10 cellular contexts compared by ENCODE assay signal in the genomic region with DNA sequence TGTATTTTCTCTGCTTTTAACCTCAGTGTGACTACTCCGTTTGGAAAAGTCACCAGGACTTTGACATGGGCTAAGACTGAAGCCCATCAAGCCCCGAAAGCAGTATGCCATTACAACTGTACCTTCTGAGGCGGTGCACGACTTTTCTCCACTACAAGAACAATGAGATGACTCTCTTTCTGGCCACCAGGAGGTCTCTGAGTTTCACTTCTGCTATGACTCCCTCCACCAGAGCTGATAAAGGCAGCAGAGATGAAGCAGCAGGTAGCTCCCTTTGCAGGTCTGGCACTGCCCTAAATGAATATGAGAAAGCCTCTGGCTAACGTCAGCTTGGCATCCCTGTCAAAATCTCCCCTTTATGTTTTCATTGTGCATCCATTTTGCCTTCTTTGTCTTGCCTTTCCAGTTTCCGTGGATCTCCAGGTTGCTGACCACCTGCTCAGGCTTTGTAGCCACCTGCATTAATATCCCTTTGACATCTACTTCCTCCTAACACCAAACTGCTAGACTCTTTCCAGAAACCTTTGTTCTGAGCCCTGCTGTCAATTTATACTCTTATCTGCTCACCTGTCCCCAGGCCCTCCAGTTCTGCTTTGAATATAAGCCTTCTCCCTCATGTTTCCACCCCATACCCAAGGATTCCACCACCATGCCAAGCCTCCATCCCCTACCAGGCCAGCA.
DNase-seq lines count a peak whose midpoint lies in the region; ATAC-seq lines count a peak whose summit lies in the region.
"Had no signal": no experiment of that assay in that cellular context is flagged by ENCODE, and none has a peak within 500 bp of the region (broad histone marks: within the 10 kb centered on the region; RNA-seq: fewer than 3 reads in every experiment).

No MANE protein-coding gene starts in this region.

- peak overlapping the region in 1 of 8 donors; percentile 42 for H3K4me3 Mint-ChIP-seq in naive B cell
- H3K4me3 Mint-ChIP-seq: natural killer cell treated with Interleukin-12 subunit alpha and Interleukin-12 subunit beta and Interleukin-15 and Interleukin-18, amount 100 ng/mL, for 72 hours had no signal

- H3K27ac Mint-ChIP-seq in naive B cell, result peak overlapping the region in 4 of 6 donors; percentile 6 to 26 (median 8)
- H3K27ac Mint-ChIP-seq: natural killer cell treated with Interleukin-12 subunit alpha and Interleukin-12 subunit beta and Interleukin-15 and Interleukin-18, amount 100 ng/mL, for 72 hours had no signal

- no peaks in the 10 kb centered on the region for H3K36me3 Mint-ChIP-seq in naive B cell
- H3K36me3 Mint-ChIP-seq: natural killer cell treated with Interleukin-12 subunit alpha and Interleukin-12 subunit beta and Interleukin-15 and Interleukin-18, amount 100 ng/mL, for 72 hours had no signal

- ATAC-seq in GM18907 (IDR thresholded peaks at IDR 0.05; ENCODE audit: unreplicated experiment) (peak; percentile 97), GM21825 (IDR thresholded peaks at IDR 0.05; ENCODE audit: unreplicated experiment) (peak; percentile 94), HG03520 (IDR thresholded peaks at IDR 0.05; ENCODE audit: unreplicated experiment) (peak; percentile 94), naive B cell (ENCODE audit: low read depth in 2 of 2) (peak; percentile 98 to 99)
- ATAC-seq: heart left ventricle; natural killer cell treated with Interleukin-12 subunit alpha and Interleukin-12 subunit beta and Interleukin-15 and Interleukin-18, amount 100 ng/mL, for 72 hours had no signal

- DNase-seq in naive B cell (peak; percentile 69), activated gamma-delta T cell (lab: John Stamatoyannopoulos, UW) (no peak), Kasumi-1 (lab: John Stamatoyannopoulos, UW) (no peak), OCI-M2 (lab: John Stamatoyannopoulos, UW; ENCODE audit: unreplicated experiment) (no peak)
- DNase-seq: heart left ventricle, NCI-H2081 treated with DMSO at 0.1 percent for 48 hours had no signal

- peaks cover 0 to 2% (median 0%) of the 10 kb centered on the region in 7 donors for H3K9me3 Mint-ChIP-seq in naive B cell
- H3K9me3 Mint-ChIP-seq: natural killer cell treated with Interleukin-12 subunit alpha and Interleukin-12 subunit beta and Interleukin-15 and Interleukin-18, amount 100 ng/mL, for 72 hours had no signal

- H3K27me3 Mint-ChIP-seq in naive B cell, result peaks cover 9 to 13% (median 11%) of the 10 kb centered on the region in 3 donors

- peaks cover 14 to 20% (median 17%) of the 10 kb centered on the region in 3 donors for H3K4me1 Mint-ChIP-seq in naive B cell
